ENCODE assay signal across 8 cellular contexts in the genomic region with DNA sequence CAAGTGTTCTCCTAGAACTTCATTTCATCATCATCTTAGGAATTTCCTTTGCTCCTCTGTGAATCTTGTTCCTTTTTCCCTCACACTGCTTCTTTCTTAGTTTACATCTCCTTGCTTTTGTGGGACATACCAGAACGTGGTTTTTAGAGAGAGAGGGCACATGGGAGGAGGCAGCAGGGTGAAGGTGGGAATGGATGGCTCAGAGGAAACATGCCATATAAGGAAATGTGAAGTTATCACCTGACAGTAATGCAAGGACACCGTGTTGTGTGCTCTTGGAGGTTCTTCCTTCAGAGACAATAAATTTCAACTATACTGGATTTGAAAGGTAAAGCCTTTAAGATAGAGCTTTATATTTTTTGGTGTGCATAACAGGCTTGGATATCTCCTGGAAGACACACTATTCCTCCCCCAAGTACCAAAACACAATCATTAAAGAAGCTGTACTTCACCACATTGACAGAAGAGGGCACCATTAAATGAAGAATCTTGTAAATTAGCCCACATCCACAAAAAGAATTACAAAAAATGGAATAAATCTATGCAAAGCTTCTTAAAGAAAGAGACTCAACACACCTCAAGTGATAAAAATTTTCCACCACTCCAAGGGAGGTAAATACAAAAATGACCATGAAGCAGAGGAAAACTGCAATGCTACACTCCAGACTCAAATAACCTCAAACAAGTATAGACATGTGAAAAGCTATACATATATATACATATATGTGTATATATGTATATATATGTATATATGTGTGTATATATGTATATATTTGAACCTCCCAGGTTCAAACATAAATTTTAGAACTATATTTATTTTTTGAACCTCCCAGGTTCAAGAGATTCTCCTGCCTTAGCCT. TPM values are rescaled to one million over a fixed set of nuclear protein-coding genes. Genes with fewer than 3 reads are reported as not detected.
A peak's percentile ranks its signal among the peaks of the same experiment; 100 is the strongest.
DNase-seq lines count a peak whose midpoint lies in the region; ATAC-seq and TF ChIP-seq lines count a peak whose summit lies in the region.

No MANE protein-coding gene starts in this region.

- H3K27ac ChIP-seq in esophagus muscularis mucosa (replicated peaks in 1 of 4), result no peak overlapping the region
- H3K27ac ChIP-seq in sigmoid colon, result no peak overlapping the region

- DNase-seq in AG08395 (ENCODE audit: low spot score) (peak; percentile 30), GM10266 (ENCODE audit: extremely low spot score) (peak; percentile 34), OCI-M1 (lab: John Stamatoyannopoulos, UW) (peak; percentile 39), esophagus muscularis mucosa (ENCODE audit: extremely low spot score) (no peak), sigmoid colon (no peak), DMS79 (lab: John Stamatoyannopoulos, UW) (no peak)

- WGBS in esophagus muscularis mucosa, result 42% methylated on average over 2 of the region's 2 CpGs
- 23 to 32% methylated on average over 2 of the region's 2 CpGs for WGBS in sigmoid colon, 2 donors

- H3K4me1 ChIP-seq in esophagus muscularis mucosa, result no peaks in the 10 kb centered on the region
- no peaks in the 10 kb centered on the region for H3K4me1 ChIP-seq in sigmoid colon

- intact Hi-C loops in esophagus muscularis mucosa (cut with DNase I) (loop anchor here (5.0 kb wide), 1 partner anchor 54 kb away; no protein-coding TSS in a partner anchor), sigmoid colon (cut with DNase I) (loop anchor here (5.0 to 10.0 kb wide), 2 partner anchors 54 to 562 kb away; a partner anchor contains a TSS)

- ATAC-seq in HG03432 (IDR thresholded peaks at IDR 0.05; ENCODE audit: unreplicated experiment), result no peak
- ATAC-seq in HG02623 (IDR thresholded peaks at IDR 0.05; ENCODE audit: unreplicated experiment), result no peak

- H3K36me3 ChIP-seq in esophagus muscularis mucosa (no peaks in the 10 kb centered on the region), sigmoid colon (no peaks in the 10 kb centered on the region)

- no peaks in the 10 kb centered on the region for H3K9me3 ChIP-seq in esophagus muscularis mucosa
- no peaks in the 10 kb centered on the region for H3K9me3 ChIP-seq in sigmoid colon

- TF ChIP-seq POLR2A in esophagus muscularis mucosa (IDR thresholded peaks at IDR 0.05; ENCODE audit: low read depth) (no peak), sigmoid colon (IDR thresholded peaks at IDR 0.05) (no peak)

- H3K4me3 ChIP-seq in esophagus muscularis mucosa, result no peak overlapping the region
- H3K4me3 ChIP-seq in sigmoid colon, result no peak overlapping the region

- H3K27me3 ChIP-seq in esophagus muscularis mucosa (no peaks in the 10 kb centered on the region), sigmoid colon (no peaks in the 10 kb centered on the region)

- TF ChIP-seq CTCF in GM10266 (IDR thresholded peaks at IDR 0.05; ENCODE audit: control insufficient read depth, insufficient read depth, low read depth, missing control alignments) (peak; percentile 78), esophagus muscularis mucosa (IDR thresholded peaks at IDR 0.05) (peak; percentile 36 to 65 (median 56)), sigmoid colon (IDR thresholded peaks at IDR 0.05) (peak in 3 of 4 experiments; percentile 36 to 50 (median 41))

- TF ChIP-seq EP300 in esophagus muscularis mucosa (IDR thresholded peaks at IDR 0.05) (no peak), sigmoid colon (IDR thresholded peaks at IDR 0.05) (no peak)

RNA-seq across cellular contexts. Expression of a gene that starts 26.1 kb away (rescaled TPM):
- total RNA-seq in esophagus muscularis mucosa (1 to 10 TPM; 3.6 to 9.1 (median 7.5) TPM), sigmoid colon (10 to 100 TPM; 15.7 to 27.7 (median 25.1) TPM)
- polyA plus RNA-seq in sigmoid colon, result 10 to 100 TPM in 1 of 3 donors, 1 to 10 TPM in 2; 8.4 to 20.6 (median 8.8) TPM

Comparison
In these comparisons a context has a peak if more than half of its experiments do, and no peak if none do; other contexts are left out.
1. DNase-seq: peak in AG08395 (single experiment), GM10266 (single experiment) and OCI-M1 (single experiment); none in esophagus muscularis mucosa (single experiment), sigmoid colon (single experiment) and DMS79 (single experiment).
2. Peak in every context shown above with its lines, with median percentiles within 50 percentile points of each other: CTCF ChIP-seq.